6 cellular contexts compared by ENCODE assay signal in genomic region chr1:41117236-41117635, GRCh38.
A peak's percentile ranks its signal among the peaks of the same experiment; 100 is the strongest.
DNase-seq lines count a peak whose midpoint lies in the region; TF ChIP-seq lines count a peak whose summit lies in the region.
"Not testable (repeated sequence)": the region's sequence is repeated elsewhere in the genome, so short reads cannot be mapped to it uniquely, and the experiment has no call there.

No MANE protein-coding gene starts in this region.

- not testable (repeated sequence) for H3F3A ChIP-seq in SK-N-SH (replicated peaks; ENCODE audit: insufficient read depth); smooth muscle cell (ENCODE audit: low read depth)

- not testable (repeated sequence) for H4K20me1 ChIP-seq in H9 (ENCODE audit: control insufficient read depth, insufficient read depth, insufficient read length); SK-N-SH (ENCODE audit: insufficient read depth); smooth muscle cell (ENCODE audit: low read depth)

- H4K8ac ChIP-seq in H9 (replicated peaks; ENCODE audit: insufficient read length, low read depth, low read length); mesenchymal stem cell (ENCODE audit: low read length): not testable (repeated sequence)

- H3K27me3 ChIP-seq in H9 (ENCODE audit: insufficient read depth, low read length); SK-N-SH (ENCODE audit: insufficient read depth); left ventricle myocardium inferior (ENCODE audit: low read depth); mesenchymal stem cell (ENCODE audit: control insufficient read depth in 1 of 2, insufficient read depth in 1 of 2, low read length in 2 of 2); smooth muscle cell (ENCODE audit: low read depth): not testable (repeated sequence)
- H3K27me3 ChIP-seq in endodermal cell (ENCODE audit: control insufficient read depth, insufficient read depth, low read length, poor library complexity, severe bottlenecking), result peaks cover 23% of the 10 kb centered on the region

- not testable (repeated sequence) for H3K14ac ChIP-seq in H9 (ENCODE audit: insufficient read depth, low read length); mesenchymal stem cell (ENCODE audit: low read length in 2 of 2)

- H3K36me3 Mint-ChIP-seq in H9 (ENCODE audit: insufficient read depth in 1 of 3, low read depth in 3 of 3), result peaks cover 9 to 22% (median 19%) of the 10 kb centered on the region in 3 experiments
- H3K36me3 Mint-ChIP-seq in endodermal cell (ENCODE audit: low read depth), result not testable (repeated sequence)

- CTCF ChIA-PET in SK-N-SH (lab: Yijun Ruan, JAX), result interaction anchor here (1.1 kb wide), 1 partner anchor 14 kb away, joined by 3 read pairs; no protein-coding TSS in a partner anchor

- not testable (repeated sequence) for H3K4me1 ChIP-seq in H9 (ENCODE audit: insufficient read depth, low read length); SK-N-SH (ENCODE audit: control insufficient read depth in 1 of 2, insufficient read depth in 2 of 2, low read depth in 1 of 2, low read length in 1 of 2); endodermal cell (ENCODE audit: control insufficient read depth, insufficient read depth, low read length); left ventricle myocardium inferior; mesenchymal stem cell (ENCODE audit: control insufficient read depth, insufficient read depth, low read depth, low read length); smooth muscle cell (ENCODE audit: low read depth)

- not testable (repeated sequence) for H2AK5ac ChIP-seq in H9 (ENCODE audit: insufficient read length, low read length); mesenchymal stem cell (ENCODE audit: low read length, severe bottlenecking)

- TF ChIP-seq EP300 in SK-N-SH (IDR thresholded peaks at IDR 0.05; ENCODE audit: borderline replicate concordance in 1 of 2, low read depth in 1 of 2, low read length in 1 of 2), result not testable (repeated sequence)

- not testable (repeated sequence) for H4K91ac ChIP-seq in H9 (ENCODE audit: insufficient read length, low read depth, low read length); mesenchymal stem cell (ENCODE audit: low read length)

- H3K23ac ChIP-seq in H9 (ENCODE audit: insufficient read length, low read depth, low read length); mesenchymal stem cell (ENCODE audit: low read length in 2 of 2): not testable (repeated sequence)

- not testable (repeated sequence) for H2BK15ac ChIP-seq in H9 (ENCODE audit: low read depth, low read length); mesenchymal stem cell (ENCODE audit: low read depth, poor library complexity, severe bottlenecking)

- WGBS in H9 (ENCODE audit: extremely low coverage, insufficient read length, low lambda C conversion rate), result no CpG with 5 or more reads among the region's 15 CpGs
- 97% methylated on average over 13 of the region's 15 CpGs for WGBS in SK-N-SH (ENCODE audit: low lambda C conversion rate)
- WGBS in endodermal cell (ENCODE audit: insufficient coverage in 1 of 2, insufficient read length in 1 of 2), 2 experiments, result 81 to 86% methylated on average over 6 to 13 of the region's 15 CpGs
- 65% methylated on average over 12 of the region's 15 CpGs for WGBS in mesenchymal stem cell
- WGBS in smooth muscle cell (ENCODE audit: low lambda C conversion rate), result 64% methylated on average over 15 of the region's 15 CpGs

- intact Hi-C loops in left ventricle myocardium inferior (cut with micrococcal nuclease), result not testable (repeated sequence)

- not testable (repeated sequence) for H3K9me3 Mint-ChIP-seq in H9
- peaks cover 14% of the 10 kb centered on the region for H3K9me3 Mint-ChIP-seq in endodermal cell

- H2BK12ac ChIP-seq in H9 (ENCODE audit: insufficient read length, low read depth, low read length); mesenchymal stem cell (ENCODE audit: low read length in 2 of 2): not testable (repeated sequence)

- not testable (repeated sequence) for H3K4me1 Mint-ChIP-seq in H9, endodermal cell

- not testable (repeated sequence) for H2BK120ac ChIP-seq in H9 (ENCODE audit: low read depth, low read length, poor library complexity, severe bottlenecking); mesenchymal stem cell (ENCODE audit: low read depth, low read length)

- H2AFZ ChIP-seq in H9 (ENCODE audit: low read length); SK-N-SH (ENCODE audit: low read depth); mesenchymal stem cell (ENCODE audit: low read depth, low read length); smooth muscle cell (ENCODE audit: low read depth): not testable (repeated sequence)

- H3K4me3 Mint-ChIP-seq in H9, endodermal cell: not testable (repeated sequence)

- H3K18ac ChIP-seq in H9 (ENCODE audit: insufficient read length, low read depth, low read length); mesenchymal stem cell (ENCODE audit: low read depth in 1 of 2, low read length in 2 of 2): not testable (repeated sequence)

- POLR2A ChIA-PET in SK-N-SH (lab: Yijun Ruan, JAX), result not testable (repeated sequence)

- DNase-seq in H9, result peak; percentile 30
- not testable (repeated sequence) for DNase-seq in SK-N-SH; left ventricle myocardium inferior; smooth muscle cell (lab: John Stamatoyannopoulos, UW; ENCODE audit: unreplicated experiment)
- peak; percentile 47 for DNase-seq in endodermal cell
- peak; percentile 17 for DNase-seq in mesenchymal stem cell

- not testable (repeated sequence) for H3K79me1 ChIP-seq in H9 (ENCODE audit: insufficient read depth, low read depth, low read length, poor library complexity, severe bottlenecking); mesenchymal stem cell (replicated peaks; ENCODE audit: low read length, poor library complexity, severe bottlenecking)

- H3T11ph ChIP-seq in H9 (ENCODE audit: low read length), result not testable (repeated sequence)

- not testable (repeated sequence) for H4K5ac ChIP-seq in H9 (ENCODE audit: insufficient read length, low read depth, low read length)

- not testable (repeated sequence) for H3K9me3 ChIP-seq in H9 (ENCODE audit: control insufficient read depth, low read depth, low read length); SK-N-SH; endodermal cell (ENCODE audit: control insufficient read depth, low read length); left ventricle myocardium inferior (replicated peaks); mesenchymal stem cell (ENCODE audit: control insufficient read depth, low read length); smooth muscle cell (replicated peaks; ENCODE audit: low read depth)

- peaks cover 31 to 32% of the 10 kb centered on the region in 2 experiments for H3K36me3 ChIP-seq in SK-N-SH (replicated peaks in 1 of 2; ENCODE audit: control insufficient read depth in 1 of 2, insufficient read depth in 2 of 2, low read length in 1 of 2)
- not testable (repeated sequence) for H3K36me3 ChIP-seq in endodermal cell (ENCODE audit: control insufficient read depth, insufficient read depth, low read length)
- H3K36me3 ChIP-seq in left ventricle myocardium inferior, result peaks cover 26% of the 10 kb centered on the region
- peaks cover 5 to 15% of the 10 kb centered on the region in 2 experiments for H3K36me3 ChIP-seq in mesenchymal stem cell (ENCODE audit: control insufficient read depth in 1 of 2, insufficient read depth in 2 of 2, low read depth in 1 of 2, low read length in 2 of 2)
- peaks cover 12% of the 10 kb centered on the region for H3K36me3 ChIP-seq in smooth muscle cell (ENCODE audit: low read depth)

- H3K9ac ChIP-seq in H9 (ENCODE audit: extremely low read depth, insufficient read length, low read length); SK-N-SH; endodermal cell (ENCODE audit: extremely low read depth, low read length, poor library complexity, severe bottlenecking); mesenchymal stem cell (ENCODE audit: low read length); smooth muscle cell (ENCODE audit: low read depth): not testable (repeated sequence)

- not testable (repeated sequence) for TF ChIP-seq RAD21 in SK-N-SH (IDR thresholded peaks at IDR 0.05; ENCODE audit: low read length)

- TF ChIP-seq CTCF in H9 (conservative IDR thresholded peaks at IDR 0.05), result peak; percentile 55
- peak; percentile 27; the same call in 1 of the 2 replicates for TF ChIP-seq CTCF in SK-N-SH (IDR thresholded peaks at IDR 0.05)
- peak; percentile 59 for TF ChIP-seq CTCF in endodermal cell (conservative IDR thresholded peaks at IDR 0.05)
- peak; percentile 11 for TF ChIP-seq CTCF in left ventricle myocardium inferior (IDR thresholded peaks at IDR 0.05; ENCODE audit: borderline replicate concordance)
- peak; percentile 24 for TF ChIP-seq CTCF in smooth muscle cell (IDR thresholded peaks at IDR 0.05; ENCODE audit: borderline replicate concordance, insufficient read depth, poor library complexity, severe bottlenecking)

- not testable (repeated sequence) for H3K79me2 ChIP-seq in H9 (ENCODE audit: insufficient read depth, low read length); SK-N-SH (ENCODE audit: insufficient read depth); smooth muscle cell (ENCODE audit: low read depth)

- H3K23me2 ChIP-seq in H9 (ENCODE audit: insufficient read length, low read depth, low read length, poor library complexity, severe bottlenecking), result not testable (repeated sequence)

- not testable (repeated sequence) for H3K56ac ChIP-seq in H9 (ENCODE audit: insufficient read length, low read depth, low read length)

- not testable (repeated sequence) for H2BK20ac ChIP-seq in H9 (ENCODE audit: low read depth, low read length, poor library complexity, severe bottlenecking)

- H2BK5ac ChIP-seq in H9 (ENCODE audit: insufficient read length, low read length); mesenchymal stem cell (ENCODE audit: low read depth, low read length, poor library complexity, severe bottlenecking): not testable (repeated sequence)

- H3K27ac ChIP-seq in H9 (ENCODE audit: insufficient read length, low read depth, low read length); SK-N-SH (ENCODE audit: low read depth in 2 of 2, low read length in 1 of 2); endodermal cell (ENCODE audit: low read depth, low read length); left ventricle myocardium inferior (replicated peaks); mesenchymal stem cell (ENCODE audit: low read length, poor library complexity, severe bottlenecking); smooth muscle cell (ENCODE audit: low read depth): not testable (repeated sequence)

- not testable (repeated sequence) for H3K27me3 Mint-ChIP-seq in H9 (ENCODE audit: low read depth); endodermal cell (ENCODE audit: insufficient read depth)

- H3K27ac Mint-ChIP-seq in H9, endodermal cell: not testable (repeated sequence)

- not testable (repeated sequence) for H3K4ac ChIP-seq in H9 (ENCODE audit: low read depth, low read length); mesenchymal stem cell (ENCODE audit: low read depth in 1 of 2, low read length in 2 of 2)

- H3K4me2 ChIP-seq in H9 (ENCODE audit: insufficient read depth, insufficient read length, low read length); SK-N-SH; mesenchymal stem cell (ENCODE audit: low read length, poor library complexity, severe bottlenecking); smooth muscle cell: not testable (repeated sequence)

- not testable (repeated sequence) for H3K9me2 ChIP-seq in SK-N-SH

- not testable (repeated sequence) for H3K4me3 ChIP-seq in SK-N-SH (ENCODE audit: low read depth in 2 of 2, low read length in 1 of 2); endodermal cell (ENCODE audit: low read length); left ventricle myocardium inferior; mesenchymal stem cell (ENCODE audit: insufficient read depth in 1 of 2, low read depth in 1 of 2, low read length in 2 of 2); smooth muscle cell
